ENCODE assay signal across 7 cellular contexts in the genomic region with DNA sequence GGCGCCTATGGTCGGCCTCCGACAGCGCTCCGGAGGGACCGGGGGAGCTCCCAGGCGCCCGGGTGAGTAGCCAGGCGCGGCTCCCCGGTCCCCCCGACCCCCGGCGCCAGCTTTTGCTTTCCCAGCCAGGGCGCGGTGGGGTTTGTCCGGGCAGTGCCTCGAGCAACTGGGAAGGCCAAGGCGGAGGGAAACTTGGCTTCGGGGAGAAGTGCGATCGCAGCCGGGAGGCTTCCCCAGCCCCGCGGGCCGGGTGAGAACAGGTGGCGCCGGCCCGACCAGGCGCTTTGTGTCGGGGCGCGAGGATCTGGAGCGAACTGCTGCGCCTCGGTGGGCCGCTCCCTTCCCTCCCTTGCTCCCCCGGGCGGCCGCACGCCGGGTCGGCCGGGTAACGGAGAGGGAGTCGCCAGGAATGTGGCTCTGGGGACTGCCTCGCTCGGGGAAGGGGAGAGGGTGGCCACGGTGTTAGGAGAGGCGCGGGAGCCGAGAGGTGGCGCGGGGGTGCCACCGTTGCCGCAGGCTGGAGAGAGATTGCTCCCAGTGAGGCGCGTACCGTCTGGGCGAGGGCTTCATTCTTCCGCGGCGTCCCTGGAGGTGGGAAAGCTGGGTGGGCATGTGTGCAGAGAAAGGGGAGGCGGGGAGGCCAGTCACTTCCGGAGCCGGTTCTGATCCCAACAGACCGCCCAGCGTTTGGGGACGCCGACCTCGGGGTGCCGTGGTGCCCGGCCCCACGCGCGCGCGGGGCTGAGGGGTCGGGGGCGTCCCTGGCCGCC.
DNase-seq lines count a peak whose midpoint lies in the region; ATAC-seq and TF ChIP-seq lines count a peak whose summit lies in the region.

No MANE protein-coding gene starts in this region.

- ATAC-seq in GM21723 (IDR thresholded peaks at IDR 0.05; ENCODE audit: unreplicated experiment) (peak; percentile 26), GM19467 (IDR thresholded peaks at IDR 0.05; ENCODE audit: unreplicated experiment) (no peak)
- ATAC-seq in central memory CD8-positive, alpha-beta T cell (replicated peaks; ENCODE audit: extremely low read depth, poor library complexity, severe bottlenecking) = peak; percentile 14
- peak in 1 of 2 donors; percentile 21 for ATAC-seq in stimulated activated naive B cell treated with anti-CD40 and anti-IgM and Interleukin-4, amounts not matched to agents 10 μg/mL and 1 μg/mL and 100 μg/mL, for 72 hours (replicated peaks)

- H3K27me3 Mint-ChIP-seq in central memory CD8-positive, alpha-beta T cell = peaks cover 76% of the 10 kb centered on the region
- peaks cover 35 to 49% of the 10 kb centered on the region in 2 donors for H3K27me3 Mint-ChIP-seq in stimulated activated naive B cell treated with anti-CD40 and anti-IgM and Interleukin-4, amounts not matched to agents 10 μg/mL and 1 μg/mL and 100 μg/mL, for 72 hours

- TF ChIP-seq CTCF in GM10266 (IDR thresholded peaks at IDR 0.05; ENCODE audit: control insufficient read depth, insufficient read depth, low read depth, missing control alignments) = peak; percentile 23

- no peak overlapping the region for H3K27ac Mint-ChIP-seq in central memory CD8-positive, alpha-beta T cell (ENCODE audit: low read depth)
- H3K27ac Mint-ChIP-seq in stimulated activated naive B cell treated with anti-CD40 and anti-IgM and Interleukin-4, amounts not matched to agents 10 μg/mL and 1 μg/mL and 100 μg/mL, for 72 hours = no peak overlapping the region

- peak overlapping the region; percentile 75 for H3K27ac ChIP-seq in layer of hippocampus (ENCODE audit: low read depth, low read length)

- H3K36me3 Mint-ChIP-seq in central memory CD8-positive, alpha-beta T cell (ENCODE audit: insufficient read depth) = no peaks in the 10 kb centered on the region
- H3K36me3 Mint-ChIP-seq in stimulated activated naive B cell treated with anti-CD40 and anti-IgM and Interleukin-4, amounts not matched to agents 10 μg/mL and 1 μg/mL and 100 μg/mL, for 72 hours = no peaks in the 10 kb centered on the region

- H3K9me3 Mint-ChIP-seq in central memory CD8-positive, alpha-beta T cell = no peaks in the 10 kb centered on the region
- H3K9me3 Mint-ChIP-seq in stimulated activated naive B cell treated with anti-CD40 and anti-IgM and Interleukin-4, amounts not matched to agents 10 μg/mL and 1 μg/mL and 100 μg/mL, for 72 hours = no peaks in the 10 kb centered on the region

- no peak overlapping the region for H3K4me3 Mint-ChIP-seq in central memory CD8-positive, alpha-beta T cell
- H3K4me3 Mint-ChIP-seq in stimulated activated naive B cell treated with anti-CD40 and anti-IgM and Interleukin-4, amounts not matched to agents 10 μg/mL and 1 μg/mL and 100 μg/mL, for 72 hours = peak overlapping the region; percentile 52 to 54

- H3K27me3 ChIP-seq in layer of hippocampus (ENCODE audit: control insufficient read depth, insufficient read depth, low read length) = peaks cover 13% of the 10 kb centered on the region

- H3K4me1 Mint-ChIP-seq in central memory CD8-positive, alpha-beta T cell = no peaks in the 10 kb centered on the region
- H3K4me1 Mint-ChIP-seq in stimulated activated naive B cell treated with anti-CD40 and anti-IgM and Interleukin-4, amounts not matched to agents 10 μg/mL and 1 μg/mL and 100 μg/mL, for 72 hours = peaks cover 12 to 15% of the 10 kb centered on the region in 2 donors

- DNase-seq in GM10266 (ENCODE audit: extremely low spot score) (peak; percentile 57), NCI-H526 (lab: John Stamatoyannopoulos, UW) (peak; percentile 28 to 78)
- no peak for DNase-seq in central memory CD8-positive, alpha-beta T cell (ENCODE audit: low spot score in 2 of 2)
- no peak for DNase-seq in stimulated activated naive B cell treated with anti-CD40 and anti-IgM and Interleukin-4, amounts not matched to agents 10 μg/mL and 1 μg/mL and 100 μg/mL, for 72 hours

Comparison
In these comparisons a context has a peak if more than half of its experiments do, and no peak if none do; other contexts are left out.
1. DNase-seq: peak in GM10266 (single experiment) and NCI-H526 (2 of 2); none in central memory CD8-positive, alpha-beta T cell (0 of 2) and stimulated activated naive B cell treated with anti-CD40 and anti-IgM and Interleukin-4, amounts not matched to agents 10 μg/mL and 1 μg/mL and 100 μg/mL, for 72 hours (single experiment).